ENCODE assay signal across 24 cellular contexts in the genomic region with DNA sequence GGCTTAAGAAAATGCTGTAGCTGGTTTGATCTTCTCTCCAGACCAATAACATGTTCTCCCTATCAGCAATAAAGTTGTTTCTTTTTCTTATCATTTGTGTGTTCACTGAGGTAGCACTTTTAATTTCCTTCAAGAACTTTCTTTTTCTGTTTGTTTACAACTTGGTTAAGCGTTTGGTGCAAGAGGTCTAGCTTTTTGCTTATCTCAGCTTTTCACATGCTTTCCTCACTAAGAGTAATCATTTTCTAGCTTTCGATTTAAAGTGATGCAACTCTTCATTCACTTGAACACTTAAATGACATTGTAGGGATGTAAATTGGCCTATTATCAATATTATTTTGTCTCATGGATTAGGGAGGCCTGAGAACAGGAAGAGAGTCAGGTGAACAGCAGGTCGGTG.
"Had no signal": no experiment of that assay in that cellular context is flagged by ENCODE, and none has a peak within 500 bp of the region (broad histone marks: within the 10 kb centered on the region; RNA-seq: fewer than 3 reads in every experiment).

No MANE protein-coding gene starts in this region.

- H3K9me3 ChIP-seq: esophagus muscularis mucosa, gastroesophageal sphincter, heart left ventricle, ovary, psoas muscle, thoracic aorta, upper lobe of left lung had no signal

- H3K27ac Mint-ChIP-seq: immature natural killer cell; memory B cell; natural killer cell; stimulated activated naive B cell treated with anti-CD40 and anti-IgM and Interleukin-4, amounts not matched to agents 10 μg/mL and 1 μg/mL and 100 μg/mL, for 72 hours; stimulated activated naive CD8-positive, alpha-beta T cell treated with anti-CD3 and anti-CD28 coated beads, Interleukin-15, Interleukin-2, amounts not matched to agents 100 ng/mL and 50 ng/mL, for 24 hours had no signal

- DNase-seq: effector CD8-positive, alpha-beta T cell; foreskin keratinocyte; heart left ventricle; hippocampal formation; immature natural killer cell; islet precursor cell; natural killer cell; occipital lobe; ovary; posterior cingulate gyrus; psoas muscle; right cardiac atrium; stimulated activated CD4-positive, alpha-beta T cell treated with anti-CD3 and anti-CD28 coated beads, Interleukin-15, amount 100 ng/mL, for 24 hours; stimulated activated CD4-positive, alpha-beta T cell treated with anti-CD3 and anti-CD28 coated beads, Interleukin-2, amount 100 ng/mL, for 48 hours; stimulated activated naive B cell treated with anti-CD40 and anti-IgM and Interleukin-4, amounts not matched to agents 10 μg/mL and 1 μg/mL and 100 μg/mL, for 72 hours; upper lobe of left lung had no signal

- H3K36me3 ChIP-seq: esophagus muscularis mucosa, gastroesophageal sphincter, heart left ventricle, ovary, thoracic aorta, upper lobe of left lung had no signal

- H3K4me1 Mint-ChIP-seq: immature natural killer cell; memory B cell; natural killer cell; stimulated activated naive B cell treated with anti-CD40 and anti-IgM and Interleukin-4, amounts not matched to agents 10 μg/mL and 1 μg/mL and 100 μg/mL, for 72 hours had no signal

- H3K4me1 ChIP-seq: esophagus muscularis mucosa, foreskin keratinocyte, gastroesophageal sphincter, heart left ventricle, psoas muscle had no signal

- H3K4me3 ChIP-seq: esophagus muscularis mucosa, gastroesophageal sphincter, heart left ventricle, lung, ovary, psoas muscle, skin epidermis, thoracic aorta, upper lobe of left lung had no signal

- H3K27me3 Mint-ChIP-seq: stimulated activated naive B cell treated with anti-CD40 and anti-IgM and Interleukin-4, amounts not matched to agents 10 μg/mL and 1 μg/mL and 100 μg/mL, for 72 hours; stimulated activated naive CD8-positive, alpha-beta T cell treated with anti-CD3 and anti-CD28 coated beads, Interleukin-15, Interleukin-2, amounts not matched to agents 100 ng/mL and 50 ng/mL, for 24 hours had no signal

- H3K27ac ChIP-seq: esophagus muscularis mucosa, foreskin keratinocyte, gastroesophageal sphincter, heart left ventricle, ovary, psoas muscle, skin epidermis, thoracic aorta, upper lobe of left lung had no signal

- H3K36me3 Mint-ChIP-seq: immature natural killer cell; memory B cell; natural killer cell; stimulated activated naive B cell treated with anti-CD40 and anti-IgM and Interleukin-4, amounts not matched to agents 10 μg/mL and 1 μg/mL and 100 μg/mL, for 72 hours had no signal

- H3K27me3 ChIP-seq: esophagus muscularis mucosa, foreskin keratinocyte, gastroesophageal sphincter, heart left ventricle, ovary, upper lobe of left lung had no signal

- ATAC-seq: foreskin keratinocyte; gastroesophageal sphincter; heart left ventricle; left lobe of liver; natural killer cell; psoas muscle; right cardiac atrium; stimulated activated naive B cell treated with anti-CD40 and anti-IgM and Interleukin-4, amounts not matched to agents 10 μg/mL and 1 μg/mL and 100 μg/mL, for 72 hours had no signal

- H3K4me3 Mint-ChIP-seq: immature natural killer cell; memory B cell; natural killer cell; stimulated activated naive B cell treated with anti-CD40 and anti-IgM and Interleukin-4, amounts not matched to agents 10 μg/mL and 1 μg/mL and 100 μg/mL, for 72 hours; stimulated activated naive CD8-positive, alpha-beta T cell treated with anti-CD3 and anti-CD28 coated beads, Interleukin-15, Interleukin-2, amounts not matched to agents 100 ng/mL and 50 ng/mL, for 24 hours had no signal
